ENCODE assay signal across 30 cellular contexts in genomic region chr4:97513917-97514316, GRCh38.
"Had no signal": no experiment of that assay in that cellular context is flagged by ENCODE, and none has a peak within 500 bp of the region (broad histone marks: within the 10 kb centered on the region; RNA-seq: fewer than 3 reads in every experiment).

No MANE protein-coding gene starts in this region.

- H3K27ac ChIP-seq: heart right ventricle, hepatocyte, lower lobe of right lung, neutrophil, pancreas, prostate gland, sigmoid colon, spleen, tibial nerve, uterus had no signal

- H3K36me3 ChIP-seq: heart right ventricle, lower lobe of right lung, neutrophil, pancreas, prostate gland, sigmoid colon, spleen, tibial nerve, uterus had no signal

- H3K4me3 ChIP-seq: heart right ventricle, hepatocyte, lower lobe of right lung, pancreas, prostate gland, sigmoid colon, spleen, tibial nerve, uterus had no signal

- H2AFZ ChIP-seq: hepatocyte had no signal

- H3K27me3 ChIP-seq: heart right ventricle, hepatocyte, neutrophil, pancreas, sigmoid colon, spleen, tibial nerve, uterus had no signal

- H3K4me1 Mint-ChIP-seq: naive thymus-derived CD8-positive, alpha-beta T cell; stimulated activated memory B cell treated with anti-CD40 and anti-IgM and Interleukin-4, amounts not matched to agents 10 μg/mL and 1 μg/mL and 100 μg/mL, for 72 hours; stimulated activated naive CD8-positive, alpha-beta T cell treated with anti-CD3 and anti-CD28 coated beads, Interleukin-15, amount 100 ng/mL, for 72 hours had no signal

- H3K9me3 Mint-ChIP-seq: nephron; neural crest cell; stimulated activated memory B cell treated with anti-CD40 and anti-IgM and Interleukin-4, amounts not matched to agents 10 μg/mL and 1 μg/mL and 100 μg/mL, for 72 hours; type B pancreatic cell had no signal

- H3K4me1 ChIP-seq: heart right ventricle, lower lobe of right lung, pancreas, prostate gland, sigmoid colon, spleen, tibial nerve, uterus had no signal

- H3K4me2 ChIP-seq: hepatocyte had no signal

- H3K9me3 ChIP-seq: lower lobe of right lung, neutrophil, pancreas, prostate gland, sigmoid colon, tibial nerve, uterus had no signal

- H3K27ac Mint-ChIP-seq: naive thymus-derived CD8-positive, alpha-beta T cell; nephron; stimulated activated memory B cell treated with anti-CD40 and anti-IgM and Interleukin-4, amounts not matched to agents 10 μg/mL and 1 μg/mL and 100 μg/mL, for 72 hours; stimulated activated naive CD8-positive, alpha-beta T cell treated with anti-CD3 and anti-CD28 coated beads, Interleukin-15, amount 100 ng/mL, for 72 hours; type B pancreatic cell had no signal

- ATAC-seq: heart right ventricle; left ventricle myocardium superior; lower lobe of right lung; naive thymus-derived CD8-positive, alpha-beta T cell; pancreas; right cardiac atrium; stimulated activated memory B cell treated with anti-CD40 and anti-IgM and Interleukin-4, amounts not matched to agents 10 μg/mL and 1 μg/mL and 100 μg/mL, for 72 hours; stimulated activated naive CD8-positive, alpha-beta T cell treated with anti-CD3 and anti-CD28 coated beads, Interleukin-15, amount 100 ng/mL, for 72 hours had no signal

- DNase-seq: heart right ventricle; islet precursor cell; left ventricle myocardium superior; lower lobe of right lung; mesendoderm; midbrain; naive thymus-derived CD8-positive, alpha-beta T cell; pancreas; posterior cingulate gyrus; retina; right cardiac atrium; sigmoid colon; small intestine; spleen; stimulated activated CD4-positive, alpha-beta T cell treated with anti-CD3 and anti-CD28 coated beads, Interleukin-1b, Interleukin-23, amount 100 ng/mL, for 48 hours; stimulated activated CD4-positive, alpha-beta T cell treated with anti-CD3 and anti-CD28 coated beads, Interleukin-2, amount 100 ng/mL, for 48 hours; stimulated activated CD4-positive, alpha-beta T cell treated with anti-CD3 and anti-CD28 coated beads, Interleukin-4, amount 100 ng/mL, for 4 hours; stimulated activated CD8-positive, alpha-beta memory T cell treated with anti-CD3 and anti-CD28 coated beads, Interleukin-4, amount 100 ng/mL, for 48 hours; stimulated activated naive CD4-positive, alpha-beta T cell treated with Interleukin-2 at 50 U/mL for 16 hours; stimulated activated naive CD8-positive, alpha-beta T cell treated with anti-CD3 and anti-CD28 coated beads, Interleukin-15, amount 100 ng/mL, for 72 hours; substantia nigra; uterus had no signal

- H3K4me3 Mint-ChIP-seq: naive thymus-derived CD8-positive, alpha-beta T cell; nephron; neural crest cell; stimulated activated memory B cell treated with anti-CD40 and anti-IgM and Interleukin-4, amounts not matched to agents 10 μg/mL and 1 μg/mL and 100 μg/mL, for 72 hours; stimulated activated naive CD8-positive, alpha-beta T cell treated with anti-CD3 and anti-CD28 coated beads, Interleukin-15, amount 100 ng/mL, for 72 hours; type B pancreatic cell had no signal

- H3K79me2 ChIP-seq: hepatocyte had no signal

- H3K27me3 Mint-ChIP-seq: naive thymus-derived CD8-positive, alpha-beta T cell; stimulated activated memory B cell treated with anti-CD40 and anti-IgM and Interleukin-4, amounts not matched to agents 10 μg/mL and 1 μg/mL and 100 μg/mL, for 72 hours; stimulated activated naive CD8-positive, alpha-beta T cell treated with anti-CD3 and anti-CD28 coated beads, Interleukin-15, amount 100 ng/mL, for 72 hours; type B pancreatic cell had no signal

- H3K36me3 Mint-ChIP-seq: naive thymus-derived CD8-positive, alpha-beta T cell; stimulated activated memory B cell treated with anti-CD40 and anti-IgM and Interleukin-4, amounts not matched to agents 10 μg/mL and 1 μg/mL and 100 μg/mL, for 72 hours; type B pancreatic cell had no signal
